In genomic region chr20:63745961-63746765, GRCh38 we compare ENCODE assay signal across 1 cellular context.
A peak's percentile ranks its signal among the peaks of the same experiment; 100 is the strongest.
TF ChIP-seq lines count a peak whose summit lies in the region.

No MANE protein-coding gene starts in this region.

TF ChIP-seq in K562, 482 proteins besides CTCF, POLR2A, EP300 and RAD21:
- TF ChIP-seq HDGF (IDR thresholded peaks at IDR 0.05) (no peak), ZBTB9 (CRISPR knock-in tag; IDR thresholded peaks at IDR 0.05) (peak; percentile 95), RBM22 (IDR thresholded peaks at IDR 0.05; ENCODE audit: low read depth, low read length, poor library complexity, severe bottlenecking) (peak; percentile 55), ZFP30 (CRISPR knock-in tag; IDR thresholded peaks at IDR 0.05; ENCODE audit: borderline replicate concordance) (no peak), HDAC8 (tag; IDR thresholded peaks at IDR 0.05) (no peak), POLR2G (IDR thresholded peaks at IDR 0.05; ENCODE audit: low read depth, low read length) (peak; percentile 62), FIP1L1 (IDR thresholded peaks at IDR 0.05; ENCODE audit: low read depth, low read length, poor library complexity, severe bottlenecking) (peak; percentile 30), RBFOX2 (IDR thresholded peaks at IDR 0.05; ENCODE audit: low read depth, low read length) (0 out of 2 replicates have a peak, but pooled peaks have one; percentile 16), TFAP4 (CRISPR knock-in tag; IDR thresholded peaks at IDR 0.05; ENCODE audit: borderline replicate concordance) (no peak)
